In the genomic region with DNA sequence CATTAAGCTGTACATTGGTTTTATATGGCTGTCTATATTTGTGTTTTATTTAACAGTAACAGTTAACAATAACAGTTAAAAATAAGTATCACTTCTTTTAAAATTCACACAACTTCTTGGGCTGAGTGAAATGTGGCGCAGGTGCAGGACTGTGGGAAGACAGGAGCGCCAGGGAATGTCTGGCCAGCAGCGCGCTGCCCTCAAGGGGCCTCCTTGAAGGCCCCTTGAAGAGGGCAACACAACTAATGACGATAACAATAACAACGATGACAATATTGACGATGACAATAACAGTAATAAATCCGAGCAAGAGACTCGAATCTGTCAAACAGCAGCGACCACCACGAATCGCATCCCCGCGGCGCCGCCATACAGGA, we compare ENCODE assay signal across 1 cellular context.
TF ChIP-seq lines count a peak whose summit lies in the region.

No MANE protein-coding gene starts in this region.

TF ChIP-seq in WTC11, 78 proteins besides CTCF, POLR2A, EP300 and RAD21 (continued from another document):
- TF ChIP-seq, protein P1, sequence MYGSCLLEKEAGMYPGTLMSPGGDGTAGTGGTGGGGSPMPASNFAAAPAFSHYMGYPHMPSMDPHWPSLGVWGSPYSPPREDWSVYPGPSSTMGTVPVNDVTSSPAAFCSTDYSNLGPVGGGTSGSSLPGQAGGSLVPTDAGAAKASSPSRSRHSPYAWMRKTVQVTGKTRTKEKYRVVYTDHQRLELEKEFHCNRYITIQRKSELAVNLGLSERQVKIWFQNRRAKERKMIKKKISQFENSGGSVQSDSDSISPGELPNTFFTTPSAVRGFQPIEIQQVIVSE (CRISPR knock-in tag; IDR thresholded peaks at IDR 0.05; ENCODE audit: borderline replicate concordance) = no peak
